In the genomic region with DNA sequence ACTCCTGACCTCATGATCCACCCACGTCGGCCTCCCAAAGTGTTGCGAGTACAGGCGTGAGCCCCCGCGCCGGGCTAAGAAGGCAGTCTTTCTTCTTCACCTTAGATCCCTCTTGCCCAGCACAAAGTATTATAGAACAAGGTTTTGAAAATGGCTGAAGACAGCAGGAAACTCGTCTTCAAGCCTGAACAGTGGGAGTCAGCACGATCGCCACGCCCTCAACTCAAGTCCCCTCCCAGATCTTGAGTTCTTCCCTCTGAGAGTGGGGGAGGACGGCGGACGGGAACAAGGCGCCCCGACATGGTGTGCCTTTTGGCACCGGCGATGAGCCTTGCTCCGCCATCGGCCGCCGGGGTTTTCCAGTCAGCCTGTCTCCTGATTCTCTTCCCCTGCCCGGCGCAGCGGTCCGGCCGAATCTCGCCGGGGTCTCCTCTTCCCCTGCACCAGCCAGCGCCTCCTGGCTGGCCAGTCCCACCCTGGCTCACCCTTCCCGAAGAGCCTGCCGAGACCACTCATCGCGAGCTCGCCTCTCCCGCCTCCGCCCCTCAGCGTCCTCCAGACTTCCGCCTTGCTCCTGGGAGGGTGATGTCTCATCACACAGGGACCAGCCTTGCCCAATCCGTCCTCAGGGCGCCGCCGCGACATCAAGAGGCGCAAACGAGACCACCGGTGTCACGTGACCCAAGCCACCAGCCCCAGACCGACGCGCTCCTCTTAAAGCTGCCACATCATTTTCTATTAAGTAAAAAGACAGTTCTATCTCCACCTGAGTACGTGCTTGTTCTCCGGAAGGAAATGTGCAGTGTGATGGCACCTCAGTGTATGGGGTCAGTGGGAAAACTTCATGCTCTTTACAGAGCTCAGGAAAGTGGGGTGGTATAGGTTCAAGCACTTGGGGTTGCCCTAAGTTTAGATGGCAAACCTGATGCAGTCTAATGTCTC, we compare ENCODE assay signal across 8 cellular contexts. TPM values are rescaled to one million over a fixed set of nuclear protein-coding genes. Genes with fewer than 3 reads are reported as not detected.
DNase-seq lines count a peak whose midpoint lies in the region; ATAC-seq and TF ChIP-seq lines count a peak whose summit lies in the region.

A gene with protein sequence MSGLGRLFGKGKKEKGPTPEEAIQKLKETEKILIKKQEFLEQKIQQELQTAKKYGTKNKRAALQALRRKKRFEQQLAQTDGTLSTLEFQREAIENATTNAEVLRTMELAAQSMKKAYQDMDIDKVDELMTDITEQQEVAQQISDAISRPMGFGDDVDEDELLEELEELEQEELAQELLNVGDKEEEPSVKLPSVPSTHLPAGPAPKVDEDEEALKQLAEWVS (minus strand): TSS at position 565 of the 942 bp plus-strand sequence. CDS start 49 bp downstream, at position 516.

- H3K36me3 Mint-ChIP-seq in IgD-negative memory B cell = no peaks in the 10 kb centered on the region

- H3K27me3 Mint-ChIP-seq in IgD-negative memory B cell = no peaks in the 10 kb centered on the region

- peak within 1 kb of the TSS; percentile 88 to 99 (median 98) for H3K4me3 Mint-ChIP-seq in IgD-negative memory B cell

- peak; percentile 18 for TF ChIP-seq CTCF in epithelial cell of esophagus (IDR thresholded peaks at IDR 0.05; ENCODE audit: insufficient read depth, low read depth, low read length, missing control alignments)

- no peaks in the 10 kb centered on the region for H3K9me3 ChIP-seq in mononuclear cell (ENCODE audit: low read depth, low read length)

- peaks cover 57% of the 10 kb centered on the region for H3K4me1 ChIP-seq in mononuclear cell (ENCODE audit: insufficient read depth, low read length)

- DNase-seq in DMS 273 treated with DMSO at 0.1 percent for 48 hours (lab: John Stamatoyannopoulos, UW) = peak; percentile 95
- peak; percentile 93 for DNase-seq in OCI-M2 (lab: John Stamatoyannopoulos, UW; ENCODE audit: unreplicated experiment)
- DNase-seq in activated T-cell treated with anti-CD3 and anti-CD28 coated beads for 4 hours = peak; percentile 89
- peak; percentile 98 for DNase-seq in epithelial cell of esophagus (ENCODE audit: low read depth)
- DNase-seq in stimulated activated CD8-positive, alpha-beta memory T cell treated with anti-CD3 and anti-CD28 coated beads, Interleukin-4, amount 100 ng/mL, for 1 hour (ENCODE audit: low read depth in 2 of 2, low spot score in 1 of 2) = peak; percentile 88 to 93

- peak within 1 kb of the TSS; percentile 88 for H3K4me3 ChIP-seq in epithelial cell of esophagus (ENCODE audit: low read length)
- peak within 1 kb of the TSS; percentile 85 for H3K4me3 ChIP-seq in mononuclear cell (ENCODE audit: low read length)

- ATAC-seq in GM21529 (IDR thresholded peaks at IDR 0.05; ENCODE audit: unreplicated experiment) = peak; percentile 85

- H3K27ac Mint-ChIP-seq in IgD-negative memory B cell = peak within 1 kb of the TSS; percentile 89 to 100 (median 99)

- H3K9me3 Mint-ChIP-seq in IgD-negative memory B cell = no peaks in the 10 kb centered on the region

- H3K27me3 ChIP-seq in mononuclear cell (ENCODE audit: insufficient read depth, low read length) = no peaks in the 10 kb centered on the region

- peaks cover 20 to 35% (median 34%) of the 10 kb centered on the region in 3 donors for H3K4me1 Mint-ChIP-seq in IgD-negative memory B cell

RNA-seq across cellular contexts. Expression of the gene that starts here (rescaled TPM):
- polyA plus RNA-seq in IgD-negative memory B cell = 170 TPM
- total RNA-seq in mononuclear cell = 90.8 TPM

Comparison
In these comparisons a context has a peak if more than half of its experiments do, and no peak if none do; other contexts are left out.
1. Peak in every context shown above with its lines: DNase-seq, ATAC-seq and H3K4me3 ChIP-seq.